Comparison of ENCODE assay signal across 8 cellular contexts in genomic region chr19:9818175-9818733, GRCh38. TPM values are rescaled to one million over a fixed set of nuclear protein-coding genes. Genes with fewer than 3 reads are reported as not detected.
A peak's percentile ranks its signal among the peaks of the same experiment; 100 is the strongest.
DNase-seq lines count a peak whose midpoint lies in the region; ATAC-seq, FAIRE-seq and TF ChIP-seq lines count a peak whose summit lies in the region.

No MANE protein-coding gene starts in this region.

- TF ChIP-seq CTCF in ascending aorta (IDR thresholded peaks at IDR 0.05) (no peak), HepG2 (CRISPR knock-in tag; IDR thresholded peaks at IDR 0.05) (no peak), tibial nerve (IDR thresholded peaks at IDR 0.05) (no peak)

- in situ Hi-C loops in HepG2 (cut with HindIII; ENCODE audit: extremely low pct_ligation_motif_present, low pct_unique_long_range_greater_than_20kb) = no loop called here

- peaks cover 7% of the 10 kb centered on the region for H3K9me3 Mint-ChIP-seq in activated naive CD4-positive, alpha-beta T cell treated with anti-CD3 and anti-CD28 coated beads for 36 hours

- TF ChIP-seq POLR2A in HepG2 (IDR thresholded peaks at IDR 0.05; ENCODE audit: insufficient read depth in 1 of 2, low read depth in 2 of 2, low read length in 2 of 2) (no peak), tibial nerve (IDR thresholded peaks at IDR 0.05) (no peak)

- TF ChIP-seq EP300 in HepG2 (IDR thresholded peaks at IDR 0.05; ENCODE audit: low read depth in 2 of 2, low read length in 2 of 2) = no peak
- TF ChIP-seq EP300 in HepG2 (CRISPR knock-in tag; IDR thresholded peaks at IDR 0.05; ENCODE audit: borderline replicate concordance) = no peak
- no peak for TF ChIP-seq EP300 in tibial nerve (IDR thresholded peaks at IDR 0.05)

- intact Hi-C loops in activated naive CD4-positive, alpha-beta T cell treated with anti-CD3 and anti-CD28 coated beads for 36 hours (cut with micrococcal nuclease) = loop anchor here (2.0 kb wide), 2 partner anchors 41 to 495 kb away; no protein-coding TSS in a partner anchor
- intact Hi-C loops in ascending aorta (cut with DNase I) = no loop called here
- intact Hi-C loops in HepG2 (cut with micrococcal nuclease; ENCODE audit: unreplicated experiment) = loop anchor here (2.0 kb wide), 1 partner anchor 33 kb away; no protein-coding TSS in a partner anchor

- H3K4me3 Mint-ChIP-seq in activated naive CD4-positive, alpha-beta T cell treated with anti-CD3 and anti-CD28 coated beads for 36 hours = peak overlapping the region; percentile 82

- H3K79me2 ChIP-seq in HepG2 (ENCODE audit: insufficient read depth, low read length) = peaks cover 34% of the 10 kb centered on the region

- peak overlapping the region; percentile 86 for H3K27ac Mint-ChIP-seq in activated naive CD4-positive, alpha-beta T cell treated with anti-CD3 and anti-CD28 coated beads for 36 hours

- H3K4me3 ChIP-seq in ascending aorta (peak overlapping the region; percentile 69 to 86), HepG2 (replicated peaks in 1 of 3; ENCODE audit: insufficient read depth in 1 of 3, low read depth in 2 of 3, low read length in 3 of 3) (peak overlapping the region; percentile 81 to 95 (median 84)), tibial nerve (peak overlapping the region; percentile 94 to 97 (median 96))

- FAIRE-seq in HepG2 (lab: Jason Lieb, UNC) = no peak

- H3K36me3 ChIP-seq in ascending aorta = peaks cover 11 to 12% of the 10 kb centered on the region in 2 donors
- peaks cover 2 to 6% of the 10 kb centered on the region in 2 experiments; a peak in 3 of 5 replicates for H3K36me3 ChIP-seq in HepG2 (replicated peaks in 1 of 2; ENCODE audit: control insufficient read depth in 1 of 2, insufficient read depth in 2 of 2, low read length in 2 of 2)
- H3K36me3 ChIP-seq in tibial nerve = peaks cover 0 to 26% (median 0%) of the 10 kb centered on the region in 3 donors

- H4K20me1 ChIP-seq in HepG2 (ENCODE audit: insufficient read depth, low read length) = peaks cover 6% of the 10 kb centered on the region; the same call in 1 of the 2 replicates

- no peak for TF ChIP-seq RAD21 in HepG2 (CRISPR knock-in tag; IDR thresholded peaks at IDR 0.05)

- no peak for DNase-seq in activated naive CD4-positive, alpha-beta T cell treated with anti-CD3 and anti-CD28 coated beads for 36 hours
- no peak for DNase-seq in activated naive CD4-positive, alpha-beta T cell treated with anti-CD3 and anti-CD28 coated beads, Interleukin-2, amount 50 U/mL, for 16 hours
- DNase-seq in ascending aorta (ENCODE audit: low spot score in 2 of 2) (no peak), HepG2 (ENCODE audit: low spot score) (no peak), tibial nerve (ENCODE audit: low spot score in 2 of 2) (no peak), NCI-H1092 (lab: John Stamatoyannopoulos, UW) (no peak), SHP77 treated with DMSO at 0.1 percent for 48 hours (lab: John Stamatoyannopoulos, UW) (no peak)
- no peak for DNase-seq in activated CD8-positive, alpha-beta memory T cell treated with anti-CD3 and anti-CD28 coated beads, Interleukin-2, amount 50 U/mL, for 48 hours

- CTCF ChIA-PET in activated naive CD4-positive, alpha-beta T cell treated with anti-CD3 and anti-CD28 coated beads for 36 hours (lab: Charles Lee) = no interaction called here
- CTCF ChIA-PET in HepG2 (lab: Yijun Ruan, JAX; ENCODE audit: low intra/inter-chr PET ratio, low total read pairs) = no interaction called here

- H3K4me1 Mint-ChIP-seq in activated naive CD4-positive, alpha-beta T cell treated with anti-CD3 and anti-CD28 coated beads for 36 hours (ENCODE audit: low read depth) = peaks cover 29% of the 10 kb centered on the region

- H2AFZ ChIP-seq in HepG2 (ENCODE audit: low read length) = no peak overlapping the region

- peaks cover 7 to 16% of the 10 kb centered on the region in 2 donors for H3K4me1 ChIP-seq in ascending aorta
- peaks cover 33% of the 10 kb centered on the region for H3K4me1 ChIP-seq in HepG2 (ENCODE audit: insufficient read depth, low read length)
- peaks cover 0 to 29% (median 6%) of the 10 kb centered on the region in 4 donors for H3K4me1 ChIP-seq in tibial nerve

- 9% methylated on average over 4 of the region's 39 CpGs for WGBS in HepG2 (ENCODE audit: low lambda C conversion rate)
- WGBS in tibial nerve, 2 donors = 13 to 17% methylated on average over 6 to 9 of the region's 39 CpGs

- H3K9me3 ChIP-seq in ascending aorta = no peaks in the 10 kb centered on the region
- no peaks in the 10 kb centered on the region; the same call in 1 of the 2 replicates for H3K9me3 ChIP-seq in HepG2 (ENCODE audit: low read length)
- no peaks in the 10 kb centered on the region for H3K9me3 ChIP-seq in tibial nerve

- H3K36me3 Mint-ChIP-seq in activated naive CD4-positive, alpha-beta T cell treated with anti-CD3 and anti-CD28 coated beads for 36 hours (ENCODE audit: low read depth) = peaks cover 17% of the 10 kb centered on the region

- peak overlapping the region; percentile 78 for H3K4me2 ChIP-seq in HepG2 (ENCODE audit: low read depth, low read length)

- H3K27me3 ChIP-seq in ascending aorta (no peaks in the 10 kb centered on the region), HepG2 (ENCODE audit: control insufficient read depth in 1 of 2, insufficient read depth in 2 of 2, low read length in 2 of 2) (no peaks in the 10 kb centered on the region; a peak in 1 of 5 replicates), tibial nerve (no peaks in the 10 kb centered on the region)

- POLR2A ChIA-PET in HepG2 (lab: Yijun Ruan, JAX) = interaction anchor here (0.9 to 2.5 kb wide), 7 partner anchors 9 to 213 kb away, joined by 3 to 16 read pairs (median 5); partner anchors contain the start of genes PIN1, UBL5 and ZNF846

- H3K27ac ChIP-seq in ascending aorta = peak overlapping the region; percentile 89 to 95
- peak overlapping the region; percentile 93 for H3K27ac ChIP-seq in HepG2 (ENCODE audit: extremely low read length, insufficient read depth, low read length)
- H3K27ac ChIP-seq in tibial nerve = peak overlapping the region; percentile 93 to 97 (median 95)

- H3K9ac ChIP-seq in HepG2 (ENCODE audit: insufficient read depth, low read depth, low read length) = peak overlapping the region; percentile 91

- BruUV-seq in HepG2 (replicated peaks; lab: Mats Ljungman, UMichigan) = TSS peak; percentile 51

- H3K27me3 Mint-ChIP-seq in activated naive CD4-positive, alpha-beta T cell treated with anti-CD3 and anti-CD28 coated beads for 36 hours (ENCODE audit: low read depth) = no peaks in the 10 kb centered on the region

- peak; percentile 34 for ATAC-seq in HepG2

RNA-seq across cellular contexts. Expression of gene FBXL12, which starts 0.6 kb away (rescaled TPM):
- 10 to 100 TPM; 17.5 to 19.8 TPM for total RNA-seq in activated naive CD4-positive, alpha-beta T cell treated with anti-CD3 and anti-CD28 coated beads for 36 hours
- total RNA-seq in ascending aorta (64.4 TPM), HepG2 (2016; rRNA removed; fragmentation: Illumina TruSeq; extraction: Trizol) (19.0 and 20.4 TPM in 2 replicates), tibial nerve (10 to 100 TPM; 26.2 to 42.7 (median 36.6) TPM)
- total RNA-seq in HepG2 (2016; cell fraction: cytosol; rRNA removed; fragmentation: Illumina TruSeq; extraction: Trizol; ENCODE audit: low read depth) = 6.1 and 6.2 TPM in 2 replicates
- total RNA-seq in HepG2 (2016; cell fraction: insoluble cytoplasmic fraction; rRNA removed; fragmentation: Illumina TruSeq; extraction: Trizol) = 15.4 and 21.7 TPM in 2 replicates
- 9.7 and 12.3 TPM in 2 replicates for total RNA-seq in HepG2 (2016; cell fraction: membrane; rRNA removed; fragmentation: Illumina TruSeq; extraction: Trizol)
- total RNA-seq in HepG2 (2016; cell fraction: nucleus; rRNA removed; fragmentation: Illumina TruSeq; extraction: Trizol) = 18.7 and 20.1 TPM in 2 replicates
- 23.1 and 30.1 TPM in 2 replicates for polyA plus RNA-seq in HepG2 (2011; rRNA removed)
- 15.4 and 23.3 TPM in 2 replicates for polyA plus RNA-seq in HepG2 (2011; cell fraction: cytosol; rRNA removed)
- polyA plus RNA-seq in HepG2 (2011; cell fraction: nucleus; rRNA removed) = 56.0 and 59.0 TPM in 2 replicates
- polyA plus RNA-seq in HepG2 (2012) = 17.5 and 22.5 TPM in 2 replicates
- 2.6 and 3.8 TPM in 2 replicates for polyA plus RNA-seq in HepG2 (2016; cell fraction: cytosol; fragmentation: Illumina TruSeq; extraction: Trizol; ENCODE audit: low read depth)
- 21.5 and 27.0 TPM in 2 replicates for polyA plus RNA-seq in HepG2 (2016; cell fraction: insoluble cytoplasmic fraction; fragmentation: Illumina TruSeq; extraction: Trizol; ENCODE audit: low read depth)
- polyA plus RNA-seq in HepG2 (2016; cell fraction: membrane; fragmentation: Illumina TruSeq; extraction: Trizol; ENCODE audit: low read depth) = 7.6 and 8.6 TPM in 2 replicates
- 35.6 and 40.1 TPM in 2 replicates for polyA plus RNA-seq in HepG2 (2016; cell fraction: nucleus; fragmentation: Illumina TruSeq; extraction: Trizol; ENCODE audit: insufficient read depth, low read depth)
- 9.7 and 38.5 TPM in 2 replicates for polyA minus RNA-seq in HepG2 (2011; rRNA and poly(A)+ RNA removed; ENCODE audit: low replicate concordance)
- 10.0 and 11.3 TPM in 2 replicates for polyA minus RNA-seq in HepG2 (2011; cell fraction: cytosol; rRNA and poly(A)+ RNA removed)
- polyA minus RNA-seq in HepG2 (2011; cell fraction: nucleus; rRNA and poly(A)+ RNA removed) = 25.1 and 28.3 TPM in 2 replicates

RNA-seq across cellular contexts. Expression of gene UBL5, which starts 9.5 kb away (rescaled TPM):
- 100 to 1,000 TPM; 287 to 298 TPM for total RNA-seq in activated naive CD4-positive, alpha-beta T cell treated with anti-CD3 and anti-CD28 coated beads for 36 hours
- 169 TPM for total RNA-seq in ascending aorta
- total RNA-seq in HepG2 (2016; rRNA removed; fragmentation: Illumina TruSeq; extraction: Trizol) = 373 and 382 TPM in 2 replicates
- 139 and 172 TPM in 2 replicates for total RNA-seq in HepG2 (2016; cell fraction: cytosol; rRNA removed; fragmentation: Illumina TruSeq; extraction: Trizol; ENCODE audit: low read depth)
- 375 and 403 TPM in 2 replicates for total RNA-seq in HepG2 (2016; cell fraction: insoluble cytoplasmic fraction; rRNA removed; fragmentation: Illumina TruSeq; extraction: Trizol)
- total RNA-seq in HepG2 (2016; cell fraction: membrane; rRNA removed; fragmentation: Illumina TruSeq; extraction: Trizol) = 186 and 246 TPM in 2 replicates
- 155 and 174 TPM in 2 replicates for total RNA-seq in HepG2 (2016; cell fraction: nucleus; rRNA removed; fragmentation: Illumina TruSeq; extraction: Trizol)
- polyA plus RNA-seq in HepG2 (2011; rRNA removed) = 427 and 487 TPM in 2 replicates
- polyA plus RNA-seq in HepG2 (2011; cell fraction: cytosol; rRNA removed) = 507 and 557 TPM in 2 replicates
- polyA plus RNA-seq in HepG2 (2011; cell fraction: nucleus; rRNA removed) = 178 and 205 TPM in 2 replicates
- 308 and 326 TPM in 2 replicates for polyA plus RNA-seq in HepG2 (2012)
- polyA plus RNA-seq in HepG2 (2016; cell fraction: cytosol; fragmentation: Illumina TruSeq; extraction: Trizol; ENCODE audit: low read depth) = 140 and 221 TPM in 2 replicates
- polyA plus RNA-seq in HepG2 (2016; cell fraction: insoluble cytoplasmic fraction; fragmentation: Illumina TruSeq; extraction: Trizol; ENCODE audit: low read depth) = 360 and 409 TPM in 2 replicates
- 156 and 243 TPM in 2 replicates for polyA plus RNA-seq in HepG2 (2016; cell fraction: membrane; fragmentation: Illumina TruSeq; extraction: Trizol; ENCODE audit: low read depth)
- polyA plus RNA-seq in HepG2 (2016; cell fraction: nucleus; fragmentation: Illumina TruSeq; extraction: Trizol; ENCODE audit: insufficient read depth, low read depth) = 294 and 307 TPM in 2 replicates
- polyA minus RNA-seq in HepG2 (2011; rRNA and poly(A)+ RNA removed; ENCODE audit: low replicate concordance) = 47.1 and 96.5 TPM in 2 replicates
- 33.3 and 39.4 TPM in 2 replicates for polyA minus RNA-seq in HepG2 (2011; cell fraction: cytosol; rRNA and poly(A)+ RNA removed)
- polyA minus RNA-seq in HepG2 (2011; cell fraction: nucleus; rRNA and poly(A)+ RNA removed) = 21.3 and 28.2 TPM in 2 replicates
- total RNA-seq in tibial nerve = 100 to 1,000 TPM; 349 to 599 (median 515) TPM

RNA-seq across cellular contexts. Expression of gene PIN1, which starts 16.9 kb away (rescaled TPM):
- 10 to 100 TPM; 84.5 to 88.1 TPM for total RNA-seq in activated naive CD4-positive, alpha-beta T cell treated with anti-CD3 and anti-CD28 coated beads for 36 hours
- 50.7 TPM for total RNA-seq in ascending aorta
- 67.3 and 72.0 TPM in 2 replicates for total RNA-seq in HepG2 (2016; rRNA removed; fragmentation: Illumina TruSeq; extraction: Trizol)
- total RNA-seq in HepG2 (2016; cell fraction: cytosol; rRNA removed; fragmentation: Illumina TruSeq; extraction: Trizol; ENCODE audit: low read depth) = 25.2 and 25.3 TPM in 2 replicates
- 65.2 and 75.0 TPM in 2 replicates for total RNA-seq in HepG2 (2016; cell fraction: insoluble cytoplasmic fraction; rRNA removed; fragmentation: Illumina TruSeq; extraction: Trizol)
- 37.0 and 38.0 TPM in 2 replicates for total RNA-seq in HepG2 (2016; cell fraction: membrane; rRNA removed; fragmentation: Illumina TruSeq; extraction: Trizol)
- total RNA-seq in HepG2 (2016; cell fraction: nucleus; rRNA removed; fragmentation: Illumina TruSeq; extraction: Trizol) = 27.3 and 31.0 TPM in 2 replicates
- polyA plus RNA-seq in HepG2 (2011; rRNA removed) = 31.9 and 43.2 TPM in 2 replicates
- 39.4 and 64.9 TPM in 2 replicates for polyA plus RNA-seq in HepG2 (2011; cell fraction: cytosol; rRNA removed)
- polyA plus RNA-seq in HepG2 (2011; cell fraction: nucleus; rRNA removed) = 44.7 and 53.7 TPM in 2 replicates
- polyA plus RNA-seq in HepG2 (2012) = 19.6 and 20.3 TPM in 2 replicates
- 20.1 and 20.5 TPM in 2 replicates for polyA plus RNA-seq in HepG2 (2016; cell fraction: cytosol; fragmentation: Illumina TruSeq; extraction: Trizol; ENCODE audit: low read depth)
- 61.0 and 62.9 TPM in 2 replicates for polyA plus RNA-seq in HepG2 (2016; cell fraction: insoluble cytoplasmic fraction; fragmentation: Illumina TruSeq; extraction: Trizol; ENCODE audit: low read depth)
- 30.3 TPM in 2 replicates for polyA plus RNA-seq in HepG2 (2016; cell fraction: membrane; fragmentation: Illumina TruSeq; extraction: Trizol; ENCODE audit: low read depth)
- polyA plus RNA-seq in HepG2 (2016; cell fraction: nucleus; fragmentation: Illumina TruSeq; extraction: Trizol; ENCODE audit: insufficient read depth, low read depth) = 55.0 and 61.1 TPM in 2 replicates
- polyA minus RNA-seq in HepG2 (2011; rRNA and poly(A)+ RNA removed; ENCODE audit: low replicate concordance) = 15.9 and 27.0 TPM in 2 replicates
- polyA minus RNA-seq in HepG2 (2011; cell fraction: cytosol; rRNA and poly(A)+ RNA removed) = 10.9 and 16.1 TPM in 2 replicates
- polyA minus RNA-seq in HepG2 (2011; cell fraction: nucleus; rRNA and poly(A)+ RNA removed) = 6.3 and 7.9 TPM in 2 replicates
- total RNA-seq in tibial nerve = 100 to 1,000 TPM in 2 of 4 donors, 10 to 100 TPM in 2; 90.6 to 124 (median 103) TPM

RNA-seq across cellular contexts. Expression of gene ZNF846, which starts 49.7 kb away (rescaled TPM):
- total RNA-seq in activated naive CD4-positive, alpha-beta T cell treated with anti-CD3 and anti-CD28 coated beads for 36 hours = 1 to 10 TPM; 2.0 to 3.5 TPM
- total RNA-seq in ascending aorta (1.9 TPM), HepG2 (2016; rRNA removed; fragmentation: Illumina TruSeq; extraction: Trizol) (3.7 and 5.4 TPM in 2 replicates), tibial nerve (10 to 100 TPM; 20.8 to 36.9 (median 26.8) TPM)
- total RNA-seq in HepG2 (2016; cell fraction: cytosol; rRNA removed; fragmentation: Illumina TruSeq; extraction: Trizol; ENCODE audit: low read depth) = 1.6 and 2.6 TPM in 2 replicates
- 4.3 and 4.7 TPM in 2 replicates for total RNA-seq in HepG2 (2016; cell fraction: insoluble cytoplasmic fraction; rRNA removed; fragmentation: Illumina TruSeq; extraction: Trizol)
- 2.1 and 3.0 TPM in 2 replicates for total RNA-seq in HepG2 (2016; cell fraction: membrane; rRNA removed; fragmentation: Illumina TruSeq; extraction: Trizol)
- 8.0 and 9.0 TPM in 2 replicates for total RNA-seq in HepG2 (2016; cell fraction: nucleus; rRNA removed; fragmentation: Illumina TruSeq; extraction: Trizol)
- 4.7 and 4.8 TPM in 2 replicates for polyA plus RNA-seq in HepG2 (2011; rRNA removed)
- polyA plus RNA-seq in HepG2 (2011; cell fraction: cytosol; rRNA removed) = 1.6 and 2.3 TPM in 2 replicates
- 5.1 and 8.8 TPM in 2 replicates for polyA plus RNA-seq in HepG2 (2011; cell fraction: nucleus; rRNA removed)
- polyA plus RNA-seq in HepG2 (2012) = 3.5 and 3.9 TPM in 2 replicates
- polyA plus RNA-seq in HepG2 (2016; cell fraction: cytosol; fragmentation: Illumina TruSeq; extraction: Trizol; ENCODE audit: low read depth) = 1.2 and 1.7 TPM in 2 replicates
- polyA plus RNA-seq in HepG2 (2016; cell fraction: insoluble cytoplasmic fraction; fragmentation: Illumina TruSeq; extraction: Trizol; ENCODE audit: low read depth) = 2.1 and 2.2 TPM in 2 replicates
- polyA plus RNA-seq in HepG2 (2016; cell fraction: membrane; fragmentation: Illumina TruSeq; extraction: Trizol; ENCODE audit: low read depth) = 1.3 and 1.4 TPM in 2 replicates
- 13.0 and 15.2 TPM in 2 replicates for polyA plus RNA-seq in HepG2 (2016; cell fraction: nucleus; fragmentation: Illumina TruSeq; extraction: Trizol; ENCODE audit: insufficient read depth, low read depth)
- 3.4 TPM in 1 of 2 replicates, not detected in the other for polyA minus RNA-seq in HepG2 (2011; rRNA and poly(A)+ RNA removed; ENCODE audit: low replicate concordance)
- polyA minus RNA-seq in HepG2 (2011; cell fraction: cytosol; rRNA and poly(A)+ RNA removed) = 0.79 and 0.97 TPM in 2 replicates
- 19.5 and 21.5 TPM in 2 replicates for polyA minus RNA-seq in HepG2 (2011; cell fraction: nucleus; rRNA and poly(A)+ RNA removed)
